Comparison of ENCODE assay signal across 17 cellular contexts in the genomic region with DNA sequence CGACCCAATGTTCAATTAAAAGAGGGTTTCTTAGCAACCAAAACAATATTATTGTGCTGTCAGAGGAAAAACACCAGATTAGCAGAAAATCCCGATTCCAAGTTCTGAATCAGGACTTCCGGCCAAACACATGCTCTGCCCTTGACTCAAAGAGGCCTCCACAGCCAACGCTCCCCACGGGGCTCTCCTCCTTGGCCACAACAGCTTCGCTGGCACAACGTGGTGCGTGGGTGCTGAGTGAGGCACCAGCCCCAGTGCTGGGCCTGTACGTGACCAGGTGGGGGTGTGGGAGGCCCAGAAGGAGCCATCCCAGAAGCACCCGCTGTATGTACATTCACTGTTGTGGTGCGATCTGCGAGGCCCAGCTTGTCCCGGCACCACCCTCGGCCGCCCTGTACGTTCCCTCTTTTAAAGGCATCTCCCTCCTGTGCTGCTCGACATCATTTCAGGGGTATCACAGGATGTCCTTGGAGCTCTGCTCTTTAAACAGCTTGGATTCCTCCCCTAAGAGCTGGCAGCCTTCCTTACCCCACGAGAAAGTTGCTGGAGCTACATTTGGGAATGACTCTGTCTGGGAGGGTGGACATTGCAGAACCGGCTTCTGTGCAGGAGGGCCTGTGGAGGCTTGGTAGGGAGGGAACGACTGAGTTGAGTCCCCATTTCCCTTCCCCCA.
DNase-seq lines count a peak whose midpoint lies in the region; FAIRE-seq and TF ChIP-seq lines count a peak whose summit lies in the region.
"Had no signal": no experiment of that assay in that cellular context is flagged by ENCODE, and none has a peak within 500 bp of the region (broad histone marks: within the 10 kb centered on the region; RNA-seq: fewer than 3 reads in every experiment).

No MANE protein-coding gene starts in this region.

- no peak for TF ChIP-seq CTCF in astrocyte (IDR thresholded peaks at IDR 0.05; ENCODE audit: insufficient read depth, low read depth, low read length)
- TF ChIP-seq CTCF in ovary (IDR thresholded peaks at IDR 0.05): peak in 1 of 3 donors; percentile 10

- no peak overlapping the region for H3K9ac ChIP-seq in astrocyte (ENCODE audit: low read length)

- H3K9me3 Mint-ChIP-seq in astrocyte (ENCODE audit: unreplicated experiment): peaks cover 11% of the 10 kb centered on the region
- peaks cover 3% of the 10 kb centered on the region for H3K9me3 Mint-ChIP-seq in activated naive CD8-positive, alpha-beta T cell treated with anti-CD3 and anti-CD28 coated beads for 36 hours

- H3K27ac ChIP-seq in astrocyte (ENCODE audit: low read depth, low read length): peak overlapping the region; percentile 7
- H3K27ac ChIP-seq in ovary: peak overlapping the region; percentile 20 to 82
- H3K27ac ChIP-seq: VCaP had no signal

- no peak overlapping the region for H3K4me2 ChIP-seq in astrocyte (ENCODE audit: low read length)

- no peaks in the 10 kb centered on the region for H3K36me3 Mint-ChIP-seq in astrocyte (ENCODE audit: low read depth, unreplicated experiment)
- H3K36me3 Mint-ChIP-seq in activated naive CD8-positive, alpha-beta T cell treated with anti-CD3 and anti-CD28 coated beads for 36 hours: no peaks in the 10 kb centered on the region

- H3K4me3 Mint-ChIP-seq in astrocyte (ENCODE audit: unreplicated experiment): no peak overlapping the region
- no peak overlapping the region for H3K4me3 Mint-ChIP-seq in activated naive CD8-positive, alpha-beta T cell treated with anti-CD3 and anti-CD28 coated beads for 36 hours
- H3K4me3 Mint-ChIP-seq: type B pancreatic cell had no signal

- FAIRE-seq in astrocyte (lab: Jason Lieb, UNC): no peak

- WGBS in ovary, 3 donors: 10 to 11% (median 10%) methylated on average over 20 of the region's 20 CpGs

- H3K27me3 ChIP-seq in astrocyte (ENCODE audit: insufficient read depth, low read length): peaks cover 3% of the 10 kb centered on the region
- no peaks in the 10 kb centered on the region for H3K27me3 ChIP-seq in ovary

- no peaks in the 10 kb centered on the region for H4K20me1 ChIP-seq in astrocyte (ENCODE audit: insufficient read depth, low read length)

- H3K79me2 ChIP-seq in astrocyte (ENCODE audit: insufficient read depth, low read length): no peaks in the 10 kb centered on the region

- H3K9me3 ChIP-seq in astrocyte (ENCODE audit: insufficient read depth, low read depth, low read length) (peaks cover 5% of the 10 kb centered on the region), ovary (no peaks in the 10 kb centered on the region)

- H2AFZ ChIP-seq in astrocyte (ENCODE audit: low read depth, low read length): peak overlapping the region; percentile 45

- TF ChIP-seq POLR2A in ovary (IDR thresholded peaks at IDR 0.05): no peak

- H3K4me3 ChIP-seq in astrocyte (ENCODE audit: insufficient read depth, low read depth, low read length) (no peak overlapping the region), ovary (no peak overlapping the region)

- DNase-seq in AG08396 (ENCODE audit: low spot score): peak; percentile 46
- DNase-seq in astrocyte (ENCODE audit: low read depth): peak; percentile 51
- DNase-seq in glomerular endothelial cell (ENCODE audit: extremely low read depth, low read depth, low spot score): peak; percentile 92
- peak; percentile 81 to 88 (median 84) for DNase-seq in ovary
- DNase-seq in activated naive CD8-positive, alpha-beta T cell treated with anti-CD3 and anti-CD28 coated beads for 36 hours: no peak
- no peak for DNase-seq in foreskin melanocyte
- no peak for DNase-seq in NCI-H146 treated with DMSO at 0.1 percent for 48 hours (lab: John Stamatoyannopoulos, UW; ENCODE audit: unreplicated experiment)
- DNase-seq in NCI-H69 (lab: John Stamatoyannopoulos, UW): no peak
- DNase-seq: ACHN; activated CD8-positive, alpha-beta memory T cell treated with anti-CD3 and anti-CD28 coated beads, Interleukin-2, amount 50 U/mL, for 4 hours; DND-41; HCEC 1CT; NCI-H1105 treated with DMSO at 0.1 percent for 48 hours; NCI-H510A treated with DMSO at 0.1 percent for 48 hours; RPMI8226 had no signal

- H3K27me3 Mint-ChIP-seq in astrocyte (ENCODE audit: low read depth, unreplicated experiment): peaks cover 14% of the 10 kb centered on the region
- peaks cover 6% of the 10 kb centered on the region for H3K27me3 Mint-ChIP-seq in activated naive CD8-positive, alpha-beta T cell treated with anti-CD3 and anti-CD28 coated beads for 36 hours

- H3K36me3 ChIP-seq in astrocyte (ENCODE audit: insufficient read depth, low read length) (no peaks in the 10 kb centered on the region), ovary (no peaks in the 10 kb centered on the region)

- H3K4me1 Mint-ChIP-seq in astrocyte (ENCODE audit: low read depth, unreplicated experiment): peaks cover 5% of the 10 kb centered on the region
- no peaks in the 10 kb centered on the region for H3K4me1 Mint-ChIP-seq in activated naive CD8-positive, alpha-beta T cell treated with anti-CD3 and anti-CD28 coated beads for 36 hours

- H3K4me1 ChIP-seq in astrocyte (ENCODE audit: insufficient read depth, low read length): no peaks in the 10 kb centered on the region
- peaks cover 30% of the 10 kb centered on the region for H3K4me1 ChIP-seq in ovary (ENCODE audit: insufficient read depth)

- H3K27ac Mint-ChIP-seq in astrocyte (ENCODE audit: unreplicated experiment): no peak overlapping the region
- H3K27ac Mint-ChIP-seq in activated naive CD8-positive, alpha-beta T cell treated with anti-CD3 and anti-CD28 coated beads for 36 hours: no peak overlapping the region
- H3K27ac Mint-ChIP-seq: type B pancreatic cell had no signal

- TF ChIP-seq EP300 in ovary (IDR thresholded peaks at IDR 0.05): no peak

- intact Hi-C loops in ovary (cut with DNase I): loop anchor here in 1 of 4 donors (10.0 kb wide), 1 partner anchor 744 kb away; the partner anchor contains the start of gene NRP1

Comparison
In these comparisons a context has a peak if more than half of its experiments do, and no peak if none do; other contexts are left out.
1. DNase-seq: peak in AG08396 (single experiment), astrocyte (single experiment), glomerular endothelial cell (single experiment) and ovary (5 of 5); none in activated naive CD8-positive, alpha-beta T cell treated with anti-CD3 and anti-CD28 coated beads for 36 hours (single experiment), foreskin melanocyte (single experiment), NCI-H146 treated with DMSO at 0.1 percent for 48 hours (single experiment) and NCI-H69 (single experiment).